Comparison of ENCODE assay signal across 1 cellular context in genomic region chr2:149739171-149739879, GRCh38.
TF ChIP-seq lines count a peak whose summit lies in the region.

No MANE protein-coding gene starts in this region.

TF ChIP-seq in SK-N-SH treated with all-trans-retinoic acid at 6 μM for 48 hours, 23 proteins besides CTCF, POLR2A, EP300 and RAD21 (continued from another document):
- no peak for TF ChIP-seq PATZ1 (CRISPR knock-in tag; IDR thresholded peaks at IDR 0.05; ENCODE audit: borderline replicate concordance)
